21 cellular contexts compared by ENCODE assay signal in the genomic region with DNA sequence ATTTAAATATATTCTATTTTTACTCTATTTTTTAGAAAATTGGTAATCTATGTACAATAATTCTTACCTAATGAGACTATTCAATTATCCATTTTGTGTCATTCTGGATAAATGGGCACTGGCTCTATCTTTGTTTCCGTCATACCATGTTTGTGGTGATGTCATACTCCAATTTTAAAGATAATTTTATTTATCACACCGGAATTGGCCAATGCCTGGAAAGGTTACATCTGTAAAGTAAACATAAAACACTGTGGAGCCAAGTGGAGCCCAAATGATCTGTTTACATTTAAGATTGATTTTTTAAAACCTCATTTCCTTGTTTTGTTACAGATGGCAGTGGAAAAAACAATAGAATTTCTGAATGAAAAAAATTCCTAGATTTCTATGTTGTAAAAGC.
"Had no signal": no experiment of that assay in that cellular context is flagged by ENCODE, and none has a peak within 500 bp of the region (broad histone marks: within the 10 kb centered on the region; RNA-seq: fewer than 3 reads in every experiment).

No MANE protein-coding gene starts in this region.

- H3K36me3 ChIP-seq: colonic mucosa, left lung, spleen, thyroid gland had no signal

- DNase-seq: activated CD4-positive, alpha-beta T cell treated with anti-CD3 and anti-CD28 coated beads, Interleukin-2, amount 10 ng/mL, durations not matched to agents 7 days and 5 days; activated CD8-positive, alpha-beta memory T cell treated with anti-CD3 and anti-CD28 coated beads, Interleukin-2, amount 50 U/mL, for 4 hours; activated effector memory CD4-positive, alpha-beta T cell treated with Interleukin-2 at 50 U/mL for 16 hours; activated naive CD4-positive, alpha-beta T cell treated with anti-CD3 and anti-CD28 coated beads, Interleukin-2, amount 10 ng/mL, durations not matched to agents 7 days and 5 days; activated naive CD8-positive, alpha-beta T cell treated with anti-CD3 and anti-CD28 coated beads, Interleukin-2, amount 50 U/mL, for 24 hours; activated T-cell treated with anti-CD3 and anti-CD28 coated beads, Interleukin-2, amount 50 U/mL, for 48 hours; aorta; colonic mucosa; head of caudate nucleus; kidney; left lung; mammary epithelial cell; nephron progenitor cell; nucleus accumbens; posterior cingulate gyrus; spleen; stimulated activated CD8-positive, alpha-beta memory T cell treated with anti-CD3 and anti-CD28 coated beads, Interleukin-4, amount 100 ng/mL, for 48 hours; stimulated activated naive CD4-positive, alpha-beta T cell; thyroid gland had no signal

- FAIRE-seq: endometrium, frontal cortex had no signal

- ATAC-seq: activated naive CD8-positive, alpha-beta T cell treated with anti-CD3 and anti-CD28 coated beads, Interleukin-2, amount 50 U/mL, for 24 hours; left lung had no signal

- H3K27ac ChIP-seq: colonic mucosa, left lung, spleen, thyroid gland had no signal

- H3K9me3 ChIP-seq: colonic mucosa, left lung, spleen, thyroid gland had no signal

- H3K27me3 ChIP-seq: colonic mucosa, left lung, spleen, thyroid gland had no signal

- H3K4me3 ChIP-seq: colonic mucosa, left lung, spleen, thyroid gland had no signal

- H3K4me1 ChIP-seq: colonic mucosa, left lung, spleen, thyroid gland had no signal
